Comparison of ENCODE assay signal across 8 cellular contexts in the genomic region with DNA sequence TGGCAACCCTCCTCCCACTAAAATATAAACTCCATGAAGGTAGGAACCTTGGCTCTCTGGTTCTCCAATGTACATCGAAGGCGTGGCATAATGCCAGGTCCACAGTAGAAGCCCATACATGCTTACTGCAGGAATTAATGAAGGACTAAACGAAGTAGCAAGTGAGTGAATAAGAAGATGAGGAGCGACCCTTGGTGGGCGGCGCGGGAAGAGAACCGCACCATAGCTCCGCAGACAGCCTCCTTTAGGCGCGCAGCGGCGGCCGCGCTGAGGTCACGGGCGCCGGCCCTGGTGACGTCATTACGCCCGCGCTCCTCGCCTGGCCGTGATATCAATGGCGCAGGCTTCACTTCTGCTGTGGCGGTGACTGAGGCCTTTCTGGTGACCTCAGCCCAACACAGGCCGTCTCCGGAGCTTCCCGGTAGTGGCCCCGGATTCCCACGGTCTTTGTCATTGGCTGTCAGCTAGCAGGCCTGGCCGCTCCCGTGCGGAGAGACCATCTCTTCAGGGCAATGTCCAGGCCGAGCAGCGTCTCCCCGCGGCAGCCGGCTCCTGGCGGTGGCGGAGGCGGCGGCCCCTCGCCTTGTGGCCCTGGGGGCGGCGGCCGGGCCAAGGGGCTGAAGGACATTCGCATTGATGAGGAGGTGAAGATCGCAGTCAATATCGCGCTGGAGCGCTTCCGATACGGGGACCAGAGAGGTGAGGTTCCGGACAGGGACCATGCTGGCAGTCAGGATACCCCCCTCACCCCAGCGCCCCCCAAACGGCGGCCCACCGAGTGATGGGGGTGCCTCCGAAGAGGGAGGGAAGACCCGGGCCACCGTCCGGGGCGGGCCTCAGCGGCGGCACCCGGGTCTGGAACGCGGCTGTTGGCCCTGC. TPM values are rescaled to one million over a fixed set of nuclear protein-coding genes. Genes with fewer than 3 reads are reported as not detected.
DNase-seq lines count a peak whose midpoint lies in the region; ATAC-seq, FAIRE-seq and TF ChIP-seq lines count a peak whose summit lies in the region.

Gene YTHDC2 (plus strand): TSS at position 311 of the 879 bp plus-strand sequence. CDS start 202 bp downstream, at position 513.

- FAIRE-seq in HepG2 (lab: Jason Lieb, UNC): no peak

- no peaks in the 10 kb centered on the region for H3K9me3 Mint-ChIP-seq in dendritic cell treated with granulocyte-macrophage colony-stimulating factor and Interleukin-4, amounts not matched to agents 40 ng/mL and 50 ng/mL, for 4 days

- peak within 1 kb of the TSS; percentile 84 for H2AFZ ChIP-seq in HepG2 (ENCODE audit: low read length)

- H3K27ac ChIP-seq in HepG2 (ENCODE audit: extremely low read length, insufficient read depth, low read length): peak within 1 kb of the TSS; percentile 94

- peaks cover 37% of the 10 kb centered on the region for H3K36me3 Mint-ChIP-seq in dendritic cell treated with granulocyte-macrophage colony-stimulating factor and Interleukin-4, amounts not matched to agents 40 ng/mL and 50 ng/mL, for 4 days (ENCODE audit: low read depth)

- CTCF ChIA-PET in HepG2 (lab: Yijun Ruan, JAX; ENCODE audit: low intra/inter-chr PET ratio, low total read pairs): interaction anchor here (1.2 kb wide), 1 partner anchor 135 kb away, joined by 3 read pairs; no protein-coding TSS in a partner anchor

- no peaks in the 10 kb centered on the region for H3K9me3 ChIP-seq in HepG2 (ENCODE audit: low read length)

- peak; percentile 42; the same call in 1 of the 2 replicates for TF ChIP-seq RAD21 in HepG2 (CRISPR knock-in tag; IDR thresholded peaks at IDR 0.05)

- peak within 1 kb of the TSS; percentile 92 for H3K9ac ChIP-seq in HepG2 (ENCODE audit: insufficient read depth, low read depth, low read length)

- intact Hi-C loops in dendritic cell treated with granulocyte-macrophage colony-stimulating factor and Interleukin-4, amounts not matched to agents 40 ng/mL and 50 ng/mL, for 4 days (cut with micrococcal nuclease): loop anchor here (5.0 kb wide), 4 partner anchors 136 to 591 kb away; partner anchors contain the start of genes DCP2 and REEP5
- intact Hi-C loops in HepG2 (cut with micrococcal nuclease; ENCODE audit: unreplicated experiment): loop anchor here (1.0 kb wide), 1 partner anchor 25 kb away; the partner anchor contains the start of gene MCC

- H3K4me1 ChIP-seq in HepG2 (ENCODE audit: insufficient read depth, low read length): peaks cover 38% of the 10 kb centered on the region

- peaks cover 26% of the 10 kb centered on the region for H3K27me3 Mint-ChIP-seq in dendritic cell treated with granulocyte-macrophage colony-stimulating factor and Interleukin-4, amounts not matched to agents 40 ng/mL and 50 ng/mL, for 4 days

- POLR2A ChIA-PET in HepG2 (lab: Yijun Ruan, JAX): interaction anchor here (1.0 to 2.2 kb wide), 6 partner anchors 11 to 546 kb away, joined by 3 to 13 read pairs (median 4); partner anchors contain the start of genes DCP2 and MCC

- peak; percentile 78 to 82 for TF ChIP-seq POLR2A in HepG2 (IDR thresholded peaks at IDR 0.05; ENCODE audit: insufficient read depth in 1 of 2, low read depth in 2 of 2, low read length in 2 of 2)

- peak within 1 kb of the TSS; percentile 95 for H3K4me2 ChIP-seq in HepG2 (ENCODE audit: low read depth, low read length)

- TF ChIP-seq EP300 in HepG2 (IDR thresholded peaks at IDR 0.05; ENCODE audit: low read depth in 2 of 2, low read length in 2 of 2) (no peak), HepG2 (CRISPR knock-in tag; IDR thresholded peaks at IDR 0.05; ENCODE audit: borderline replicate concordance) (no peak)

- TF ChIP-seq CTCF in HepG2 (CRISPR knock-in tag; IDR thresholded peaks at IDR 0.05): peak; percentile 67

- in situ Hi-C loops in HepG2 (cut with HindIII; ENCODE audit: extremely low pct_ligation_motif_present, low pct_unique_long_range_greater_than_20kb): loop anchor here (5.0 to 25.0 kb wide), 2 partner anchors 136 to 476 kb away; no protein-coding TSS in a partner anchor

- H3K4me3 Mint-ChIP-seq in dendritic cell treated with granulocyte-macrophage colony-stimulating factor and Interleukin-4, amounts not matched to agents 40 ng/mL and 50 ng/mL, for 4 days: peak within 1 kb of the TSS; percentile 89

- H3K36me3 ChIP-seq in HepG2 (replicated peaks in 1 of 2; ENCODE audit: control insufficient read depth in 1 of 2, insufficient read depth in 2 of 2, low read length in 2 of 2): no peaks in the 10 kb centered on the region; a peak in 1 of 5 replicates

- 2% methylated on average over 25 of the region's 69 CpGs for WGBS in HepG2 (ENCODE audit: low lambda C conversion rate)

- H3K4me1 Mint-ChIP-seq in dendritic cell treated with granulocyte-macrophage colony-stimulating factor and Interleukin-4, amounts not matched to agents 40 ng/mL and 50 ng/mL, for 4 days (ENCODE audit: low read depth): peaks cover 36% of the 10 kb centered on the region

- H3K4me3 ChIP-seq in HepG2 (replicated peaks in 1 of 3; ENCODE audit: insufficient read depth in 1 of 3, low read depth in 2 of 3, low read length in 3 of 3): peak within 1 kb of the TSS; percentile 85 to 91 (median 87)

- DNase-seq in C1 segment of cervical spinal cord (lab: John Stamatoyannopoulos, UW) (peak; percentile 18 to 84 (median 74)), GM19240 (ENCODE audit: insufficient read length, low spot score) (peak; percentile 43), NCI-H526 treated with DMSO at 0.1 percent for 48 hours (lab: John Stamatoyannopoulos, UW) (peak; percentile 69), HepG2 (ENCODE audit: low spot score) (peak; percentile 77)
- DNase-seq in activated CD4-positive, alpha-beta T cell treated with anti-CD3 and anti-CD28 coated beads, Interleukin-2, amount 50 U/mL, for 24 hours (ENCODE audit: low read depth in 1 of 2, low spot score in 1 of 2): peak; percentile 79 to 86
- DNase-seq in stimulated activated CD4-positive, alpha-beta T cell treated with anti-CD3 and anti-CD28 coated beads, Interleukin-4, amount 100 ng/mL, for 24 hours: peak; percentile 87

- H3K27ac Mint-ChIP-seq in dendritic cell treated with granulocyte-macrophage colony-stimulating factor and Interleukin-4, amounts not matched to agents 40 ng/mL and 50 ng/mL, for 4 days: peak within 1 kb of the TSS; percentile 96

- ATAC-seq in HG03460 (IDR thresholded peaks at IDR 0.05; ENCODE audit: unreplicated experiment): peak; percentile 98
- ATAC-seq in HepG2: peak; percentile 95

- H3K79me2 ChIP-seq in HepG2 (ENCODE audit: insufficient read depth, low read length): peaks cover 14% of the 10 kb centered on the region

- no peaks in the 10 kb centered on the region; a peak in 1 of 5 replicates for H3K27me3 ChIP-seq in HepG2 (ENCODE audit: control insufficient read depth in 1 of 2, insufficient read depth in 2 of 2, low read length in 2 of 2)

- no TSS peak for BruUV-seq in HepG2 (replicated peaks; lab: Mats Ljungman, UMichigan)

- H4K20me1 ChIP-seq in HepG2 (ENCODE audit: insufficient read depth, low read length): no peaks in the 10 kb centered on the region

RNA-seq across cellular contexts. Expression of gene YTHDC2, which starts in this region (rescaled TPM):
- 17.8 and 21.2 TPM in 2 replicates for total RNA-seq in HepG2 (2016; rRNA removed; fragmentation: Illumina TruSeq; extraction: Trizol)
- total RNA-seq in HepG2 (2016; cell fraction: cytosol; rRNA removed; fragmentation: Illumina TruSeq; extraction: Trizol; ENCODE audit: low read depth): 2.7 and 3.2 TPM in 2 replicates
- 18.5 and 22.8 TPM in 2 replicates for total RNA-seq in HepG2 (2016; cell fraction: insoluble cytoplasmic fraction; rRNA removed; fragmentation: Illumina TruSeq; extraction: Trizol)
- 3.9 and 4.7 TPM in 2 replicates for total RNA-seq in HepG2 (2016; cell fraction: membrane; rRNA removed; fragmentation: Illumina TruSeq; extraction: Trizol)
- 45.3 and 47.8 TPM in 2 replicates for total RNA-seq in HepG2 (2016; cell fraction: nucleus; rRNA removed; fragmentation: Illumina TruSeq; extraction: Trizol)
- 5.5 and 6.7 TPM in 2 replicates for polyA plus RNA-seq in HepG2 (2011; rRNA removed)
- 1.3 and 2.3 TPM in 2 replicates for polyA plus RNA-seq in HepG2 (2011; cell fraction: cytosol; rRNA removed)
- polyA plus RNA-seq in HepG2 (2011; cell fraction: nucleus; rRNA removed): 11.3 and 14.5 TPM in 2 replicates
- 9.3 and 11.1 TPM in 2 replicates for polyA plus RNA-seq in HepG2 (2012)
- polyA plus RNA-seq in HepG2 (2016; cell fraction: cytosol; fragmentation: Illumina TruSeq; extraction: Trizol; ENCODE audit: low read depth): 0.25 and 0.35 TPM in 2 replicates
- polyA plus RNA-seq in HepG2 (2016; cell fraction: insoluble cytoplasmic fraction; fragmentation: Illumina TruSeq; extraction: Trizol; ENCODE audit: low read depth): 12.4 and 13.5 TPM in 2 replicates
- 0.92 and 1.1 TPM in 2 replicates for polyA plus RNA-seq in HepG2 (2016; cell fraction: membrane; fragmentation: Illumina TruSeq; extraction: Trizol; ENCODE audit: low read depth)
- 30.6 and 33.0 TPM in 2 replicates for polyA plus RNA-seq in HepG2 (2016; cell fraction: nucleus; fragmentation: Illumina TruSeq; extraction: Trizol; ENCODE audit: insufficient read depth, low read depth)
- 9.6 TPM in 2 replicates for polyA minus RNA-seq in HepG2 (2011; rRNA and poly(A)+ RNA removed; ENCODE audit: low replicate concordance)
- polyA minus RNA-seq in HepG2 (2011; cell fraction: cytosol; rRNA and poly(A)+ RNA removed): 6.0 and 8.4 TPM in 2 replicates
- polyA minus RNA-seq in HepG2 (2011; cell fraction: nucleus; rRNA and poly(A)+ RNA removed): 73.4 and 73.5 TPM in 2 replicates

Comparison
In these comparisons a context has a peak if more than half of its experiments do, and no peak if none do; other contexts are left out.
1. Peak in every context shown above with its lines: DNase-seq, ATAC-seq, H3K4me3 ChIP-seq and H3K27ac ChIP-seq.